8 cellular contexts compared by ENCODE assay signal in genomic region chr13:77028202-77028601, GRCh38. TPM values are rescaled to one million over a fixed set of nuclear protein-coding genes. Genes with fewer than 3 reads are reported as not detected.
DNase-seq lines count a peak whose midpoint lies in the region; ATAC-seq and TF ChIP-seq lines count a peak whose summit lies in the region.

No MANE protein-coding gene starts in this region.

- peak overlapping the region in 1 of 2 donors; percentile 99 for H3K4me3 ChIP-seq in uterus

- TF ChIP-seq POLR2A in uterus (IDR thresholded peaks at IDR 0.05): no peak

- H3K9me3 Mint-ChIP-seq in activated naive CD4-positive, alpha-beta T cell treated with anti-CD3 and anti-CD28 coated beads, Interleukin-2, amount 50 U/mL, for 24 hours: no peaks in the 10 kb centered on the region
- H3K9me3 Mint-ChIP-seq in activated T-helper 2 cell treated with anti-CD3 and anti-CD28 coated beads, Interferon-gamma antibody, Interleukin-2, Interleukin-4, amounts not matched to agents 10 μg/mL and 5 μg/mL and 100 μg/mL, durations not matched to agents 14 hours and 24 hours and 36 hours: no peaks in the 10 kb centered on the region
- peaks cover 0 to 6% (median 3%) of the 10 kb centered on the region in 7 donors for H3K9me3 Mint-ChIP-seq in CD14-positive monocyte

- no peaks in the 10 kb centered on the region for H3K4me1 ChIP-seq in uterus

- peak overlapping the region; percentile 96 for H3K4me3 Mint-ChIP-seq in activated naive CD4-positive, alpha-beta T cell treated with anti-CD3 and anti-CD28 coated beads, Interleukin-2, amount 50 U/mL, for 24 hours
- peak overlapping the region; percentile 92 for H3K4me3 Mint-ChIP-seq in activated T-helper 2 cell treated with anti-CD3 and anti-CD28 coated beads, Interferon-gamma antibody, Interleukin-2, Interleukin-4, amounts not matched to agents 10 μg/mL and 5 μg/mL and 100 μg/mL, durations not matched to agents 14 hours and 24 hours and 36 hours (ENCODE audit: low read depth)
- H3K4me3 Mint-ChIP-seq in CD14-positive monocyte: peak overlapping the region in 1 of 2 donors; percentile 3

- no peaks in the 10 kb centered on the region for H3K27me3 Mint-ChIP-seq in activated naive CD4-positive, alpha-beta T cell treated with anti-CD3 and anti-CD28 coated beads, Interleukin-2, amount 50 U/mL, for 24 hours
- no peaks in the 10 kb centered on the region for H3K27me3 Mint-ChIP-seq in activated T-helper 2 cell treated with anti-CD3 and anti-CD28 coated beads, Interferon-gamma antibody, Interleukin-2, Interleukin-4, amounts not matched to agents 10 μg/mL and 5 μg/mL and 100 μg/mL, durations not matched to agents 14 hours and 24 hours and 36 hours (ENCODE audit: low read depth)
- H3K27me3 Mint-ChIP-seq in CD14-positive monocyte (ENCODE audit: low read depth in 3 of 3): peaks cover 2 to 7% (median 5%) of the 10 kb centered on the region in 3 donors

- no peaks in the 10 kb centered on the region for H3K36me3 ChIP-seq in uterus

- H3K36me3 Mint-ChIP-seq in activated naive CD4-positive, alpha-beta T cell treated with anti-CD3 and anti-CD28 coated beads, Interleukin-2, amount 50 U/mL, for 24 hours: peaks cover 2% of the 10 kb centered on the region
- H3K36me3 Mint-ChIP-seq in activated T-helper 2 cell treated with anti-CD3 and anti-CD28 coated beads, Interferon-gamma antibody, Interleukin-2, Interleukin-4, amounts not matched to agents 10 μg/mL and 5 μg/mL and 100 μg/mL, durations not matched to agents 14 hours and 24 hours and 36 hours (ENCODE audit: low read depth): peaks cover 16% of the 10 kb centered on the region
- H3K36me3 Mint-ChIP-seq in CD14-positive monocyte: peaks cover 2 to 8% of the 10 kb centered on the region in 2 donors

- intact Hi-C loops in activated T-helper 2 cell treated with anti-CD3 and anti-CD28 coated beads, Interferon-gamma antibody, Interleukin-2, Interleukin-4, amounts not matched to agents 10 μg/mL and 5 μg/mL and 100 μg/mL, durations not matched to agents 14 hours and 24 hours and 36 hours (cut with micrococcal nuclease): loop anchor here (10.0 kb wide), 3 partner anchors 267 to 1713 kb away; no protein-coding TSS in a partner anchor
- intact Hi-C loops in uterus (cut with DNase I; ENCODE audit: low total_unique reads) (no loop called here), CD14-positive monocyte (cut with micrococcal nuclease) (no loop called here)

- H3K4me1 Mint-ChIP-seq in activated naive CD4-positive, alpha-beta T cell treated with anti-CD3 and anti-CD28 coated beads, Interleukin-2, amount 50 U/mL, for 24 hours: peaks cover 47% of the 10 kb centered on the region
- peaks cover 40% of the 10 kb centered on the region for H3K4me1 Mint-ChIP-seq in activated T-helper 2 cell treated with anti-CD3 and anti-CD28 coated beads, Interferon-gamma antibody, Interleukin-2, Interleukin-4, amounts not matched to agents 10 μg/mL and 5 μg/mL and 100 μg/mL, durations not matched to agents 14 hours and 24 hours and 36 hours (ENCODE audit: low read depth)
- peaks cover 39% of the 10 kb centered on the region for H3K4me1 Mint-ChIP-seq in CD14-positive monocyte

- peak overlapping the region; percentile 68 for H3K27ac Mint-ChIP-seq in activated naive CD4-positive, alpha-beta T cell treated with anti-CD3 and anti-CD28 coated beads, Interleukin-2, amount 50 U/mL, for 24 hours
- H3K27ac Mint-ChIP-seq in activated T-helper 2 cell treated with anti-CD3 and anti-CD28 coated beads, Interferon-gamma antibody, Interleukin-2, Interleukin-4, amounts not matched to agents 10 μg/mL and 5 μg/mL and 100 μg/mL, durations not matched to agents 14 hours and 24 hours and 36 hours: peak overlapping the region; percentile 64
- H3K27ac Mint-ChIP-seq in CD14-positive monocyte: no peak overlapping the region

- ATAC-seq in GM21423 (IDR thresholded peaks at IDR 0.05; ENCODE audit: unreplicated experiment): no peak

- H3K9me3 ChIP-seq in uterus: no peaks in the 10 kb centered on the region

- H3K27me3 ChIP-seq in uterus: no peaks in the 10 kb centered on the region

- H3K27ac ChIP-seq in uterus: peak overlapping the region; percentile 100

- TF ChIP-seq CTCF in uterus (IDR thresholded peaks at IDR 0.05) (no peak), CD14-positive monocyte (IDR thresholded peaks at IDR 0.05) (no peak)

- no peak for DNase-seq in activated naive CD4-positive, alpha-beta T cell treated with anti-CD3 and anti-CD28 coated beads, Interleukin-2, amount 50 U/mL, for 16 hours
- DNase-seq in activated T-helper 2 cell treated with anti-CD3 and anti-CD28 coated beads, Interferon-gamma antibody, Interleukin-2, Interleukin-4, amounts not matched to agents 10 μg/mL and 5 μg/mL and 100 μg/mL, durations not matched to agents 14 hours and 24 hours and 36 hours (ENCODE audit: low spot score): no peak
- DNase-seq in kidney tubule cell (ENCODE audit: low spot score): peak; percentile 32
- DNase-seq in uterus: peak; percentile 63 to 68
- no peak for DNase-seq in DMS 273 treated with DMSO at 0.1 percent for 48 hours (lab: John Stamatoyannopoulos, UW)
- no peak for DNase-seq in CD14-positive monocyte (ENCODE audit: low spot score)

RNA-seq across cellular contexts. Expression of gene FBXL3, which starts 1.2 kb away (rescaled TPM):
- 38.2 and 44.4 TPM in 2 replicates for total RNA-seq in activated T-helper 2 cell treated with anti-CD3 and anti-CD28 coated beads, Interferon-gamma antibody, Interleukin-2, Interleukin-4, amounts not matched to agents 10 μg/mL and 5 μg/mL and 100 μg/mL, durations not matched to agents 14 hours and 24 hours and 36 hours
- total RNA-seq in uterus: 100 to 1,000 TPM in 2 of 4 donors, 10 to 100 TPM in 2; 62.8 to 158 (median 92.3) TPM
- 10 to 100 TPM; 19.0 to 20.0 TPM for polyA plus RNA-seq in CD14-positive monocyte

RNA-seq across cellular contexts. Expression of gene CLN5, which starts 36.3 kb away (rescaled TPM):
- total RNA-seq in activated T-helper 2 cell treated with anti-CD3 and anti-CD28 coated beads, Interferon-gamma antibody, Interleukin-2, Interleukin-4, amounts not matched to agents 10 μg/mL and 5 μg/mL and 100 μg/mL, durations not matched to agents 14 hours and 24 hours and 36 hours: 13.5 and 15.8 TPM in 2 replicates
- 10 to 100 TPM; 18.2 to 49.8 (median 39.5) TPM for total RNA-seq in uterus
- 10 to 100 TPM; 21.5 to 22.1 TPM for polyA plus RNA-seq in CD14-positive monocyte

Comparison
In these comparisons a context has a peak if more than half of its experiments do, and no peak if none do; other contexts are left out.
1. H3K27ac Mint-ChIP-seq: peak in activated naive CD4-positive, alpha-beta T cell treated with anti-CD3 and anti-CD28 coated beads, Interleukin-2, amount 50 U/mL, for 24 hours (single experiment) and activated T-helper 2 cell treated with anti-CD3 and anti-CD28 coated beads, Interferon-gamma antibody, Interleukin-2, Interleukin-4, amounts not matched to agents 10 μg/mL and 5 μg/mL and 100 μg/mL, durations not matched to agents 14 hours and 24 hours and 36 hours (single experiment); none in CD14-positive monocyte (0 of 7).
2. DNase-seq: peak in kidney tubule cell (single experiment) and uterus (2 of 2); none in activated naive CD4-positive, alpha-beta T cell treated with anti-CD3 and anti-CD28 coated beads, Interleukin-2, amount 50 U/mL, for 16 hours (single experiment), activated T-helper 2 cell treated with anti-CD3 and anti-CD28 coated beads, Interferon-gamma antibody, Interleukin-2, Interleukin-4, amounts not matched to agents 10 μg/mL and 5 μg/mL and 100 μg/mL, durations not matched to agents 14 hours and 24 hours and 36 hours (single experiment), DMS 273 treated with DMSO at 0.1 percent for 48 hours (single experiment) and CD14-positive monocyte (single experiment).